ENCODE assay signal across 12 cellular contexts in the genomic region with DNA sequence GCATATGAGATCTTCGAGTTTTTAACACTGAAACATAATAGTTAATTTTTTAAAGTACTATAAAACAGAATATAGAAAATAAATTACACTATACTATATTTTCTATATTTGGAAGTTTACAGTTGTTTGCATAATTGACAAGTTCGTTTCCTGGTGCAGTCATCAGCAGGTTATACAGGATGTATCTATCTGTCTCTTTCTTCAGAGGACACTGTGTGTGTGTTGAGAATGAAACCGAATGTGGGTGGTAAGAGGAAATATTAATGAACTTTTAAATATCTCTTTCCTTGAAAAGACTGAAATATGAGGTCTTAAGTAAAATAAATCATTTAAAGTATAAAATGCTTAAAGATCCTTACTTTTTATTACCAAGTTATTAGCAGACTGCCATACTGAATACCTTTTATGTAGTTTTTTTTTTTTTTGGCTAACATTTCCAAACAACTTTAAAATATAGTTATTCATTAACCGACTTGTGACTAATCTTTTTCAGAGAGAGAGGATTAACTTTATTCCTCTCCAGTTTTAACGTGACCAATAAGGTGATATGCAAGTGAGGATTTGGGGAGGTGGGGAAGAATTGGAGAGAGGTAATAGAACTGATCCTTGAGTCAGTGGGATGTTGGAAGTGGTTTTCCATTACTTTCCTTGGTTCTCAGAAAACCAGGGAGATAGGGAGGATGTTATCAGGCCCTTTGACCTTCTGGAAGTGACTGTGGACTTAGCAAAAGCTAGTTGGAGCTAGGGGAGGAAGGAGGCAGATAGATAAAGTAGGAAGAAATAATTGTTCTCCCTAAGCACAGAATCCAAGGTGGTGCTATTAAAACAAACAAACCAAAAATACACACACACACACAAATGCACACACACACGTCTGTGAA.
DNase-seq lines count a peak whose midpoint lies in the region; ATAC-seq, FAIRE-seq and TF ChIP-seq lines count a peak whose summit lies in the region.
"Had no signal": no experiment of that assay in that cellular context is flagged by ENCODE, and none has a peak within 500 bp of the region (broad histone marks: within the 10 kb centered on the region; RNA-seq: fewer than 3 reads in every experiment).

No MANE protein-coding gene starts in this region.

- H3K14ac ChIP-seq in H1 (ENCODE audit: insufficient read length): no peak overlapping the region

- peak; percentile 68 for DNase-seq in Caki2 (ENCODE audit: low read depth)
- no peak for DNase-seq in H1 (ENCODE audit: low read depth in 1 of 2, low spot score in 2 of 2)
- DNase-seq in stimulated activated naive CD8-positive, alpha-beta T cell treated with anti-CD3 and anti-CD28 coated beads, Interleukin-15, amount 100 ng/mL, for 72 hours: no peak
- DNase-seq in effector CD8-positive, alpha-beta T cell (lab: John Stamatoyannopoulos, UW): no peak
- DNase-seq in DMS 273 (lab: John Stamatoyannopoulos, UW; ENCODE audit: unreplicated experiment): no peak
- no peak for DNase-seq in T-helper 17 cell
- DNase-seq: effector memory CD8-positive, alpha-beta T cell; NCI-H146 had no signal

- H2BK20ac ChIP-seq in H1 (ENCODE audit: low read length): peak overlapping the region; percentile 82; the same call in 1 of the 2 replicates

- H2AK5ac ChIP-seq in H1 (ENCODE audit: low read depth, low read length): no peak overlapping the region

- peak overlapping the region; percentile 11 for H4K5ac ChIP-seq in H1 (ENCODE audit: insufficient read length, low read depth, low read length)

- H3K4me1 ChIP-seq in H1 (replicated peaks in 1 of 4; ENCODE audit: control insufficient read depth in 3 of 4, insufficient read depth in 4 of 4, low read length in 3 of 4): peaks cover 0 to 19% (median 10%) of the 10 kb centered on the region in 4 experiments; a peak in 4 of 7 replicates

- ATAC-seq in GM19467 (IDR thresholded peaks at IDR 0.05; ENCODE audit: unreplicated experiment) (peak; percentile 72), HG03135 (IDR thresholded peaks at IDR 0.05; ENCODE audit: unreplicated experiment) (peak; percentile 85), T-helper 17 cell (no peak)
- no peak for ATAC-seq in stimulated activated naive CD8-positive, alpha-beta T cell treated with anti-CD3 and anti-CD28 coated beads, Interleukin-15, amount 100 ng/mL, for 72 hours
- ATAC-seq: effector memory CD8-positive, alpha-beta T cell; Panc1 had no signal

- POLR2A ChIA-PET in H1 (lab: Charles Lee; ENCODE audit: partially characterized antibody): no interaction called here

- peak overlapping the region; percentile 26; the same call in 1 of the 2 replicates for H2BK5ac ChIP-seq in H1 (ENCODE audit: low read depth, low read length)

- H3K56ac ChIP-seq in H1 (replicated peaks; ENCODE audit: insufficient read length, low read depth, low read length): no peak overlapping the region

- H2AFZ ChIP-seq in H1 (ENCODE audit: low read length): no peak overlapping the region

- peak overlapping the region; percentile 98 for H2BK120ac ChIP-seq in H1 (replicated peaks; ENCODE audit: low read depth, low read length)

- TF ChIP-seq RAD21 in H1 (IDR thresholded peaks at IDR 0.05 in 1 of 2, conservative IDR thresholded peaks at IDR 0.05 in 1 of 2; ENCODE audit: low read depth in 2 of 2, low read length in 2 of 2): no peak

- H3K9ac ChIP-seq in H1 (replicated peaks in 1 of 4; ENCODE audit: extremely low read depth in 1 of 4, low read depth in 3 of 4, low read length in 3 of 4): no peak overlapping the region

- H3K4me3 Mint-ChIP-seq in stimulated activated naive CD8-positive, alpha-beta T cell treated with anti-CD3 and anti-CD28 coated beads, Interleukin-15, amount 100 ng/mL, for 72 hours: no peak overlapping the region
- H3K4me3 Mint-ChIP-seq in T-helper 17 cell: no peak overlapping the region
- H3K4me3 Mint-ChIP-seq: activated naive CD4-positive, alpha-beta T cell treated with anti-CD3 and anti-CD28 coated beads, Interleukin-2, amount 50 U/mL, for 24 hours; effector memory CD8-positive, alpha-beta T cell had no signal

- H3K4me1 Mint-ChIP-seq in stimulated activated naive CD8-positive, alpha-beta T cell treated with anti-CD3 and anti-CD28 coated beads, Interleukin-15, amount 100 ng/mL, for 72 hours: no peaks in the 10 kb centered on the region
- H3K4me1 Mint-ChIP-seq in T-helper 17 cell: no peaks in the 10 kb centered on the region
- H3K4me1 Mint-ChIP-seq: activated naive CD4-positive, alpha-beta T cell treated with anti-CD3 and anti-CD28 coated beads, Interleukin-2, amount 50 U/mL, for 24 hours had no signal

- no peak overlapping the region for H3K27ac Mint-ChIP-seq in stimulated activated naive CD8-positive, alpha-beta T cell treated with anti-CD3 and anti-CD28 coated beads, Interleukin-15, amount 100 ng/mL, for 72 hours
- no peak overlapping the region for H3K27ac Mint-ChIP-seq in T-helper 17 cell
- H3K27ac Mint-ChIP-seq: activated naive CD4-positive, alpha-beta T cell treated with anti-CD3 and anti-CD28 coated beads, Interleukin-2, amount 50 U/mL, for 24 hours; effector memory CD8-positive, alpha-beta T cell had no signal

- H2BK12ac ChIP-seq in H1 (ENCODE audit: low read depth, low read length): 0 out of 2 replicates have a peak overlapping the region, but pooled peaks have one; percentile 19

- no peaks in the 10 kb centered on the region for H3K36me3 ChIP-seq in H1 (ENCODE audit: control insufficient read depth in 2 of 4, insufficient read depth in 4 of 4, low read length in 3 of 4)

- H3K4ac ChIP-seq in H1 (replicated peaks; ENCODE audit: insufficient read length, low read depth, low read length): peak overlapping the region; percentile 49

- no peak for TF ChIP-seq POLR2A in H1 (IDR thresholded peaks at IDR 0.05; ENCODE audit: control extremely low read depth in 1 of 2, low read depth in 2 of 2, low read length in 2 of 2)

- H3K4me2 ChIP-seq in H1 (ENCODE audit: insufficient read depth in 1 of 2, low read depth in 2 of 2, low read length in 2 of 2): peak overlapping the region in 1 of 2 experiments; percentile 67; a peak in 1 of 4 replicates

- no peak overlapping the region for H4K91ac ChIP-seq in H1 (replicated peaks; ENCODE audit: insufficient read length, low read length)

- H3K9me3 Mint-ChIP-seq in stimulated activated naive CD8-positive, alpha-beta T cell treated with anti-CD3 and anti-CD28 coated beads, Interleukin-15, amount 100 ng/mL, for 72 hours: peaks cover 0 to 13% of the 10 kb centered on the region in 2 donors

- CTCF ChIA-PET in H1 (lab: Charles Lee; ENCODE audit: partially characterized antibody): no interaction called here

- no peaks in the 10 kb centered on the region for H3K23me2 ChIP-seq in H1 (ENCODE audit: low read depth, low read length)

- no peaks in the 10 kb centered on the region for H3K79me1 ChIP-seq in H1 (ENCODE audit: low read depth, low read length)

- H3K23ac ChIP-seq in H1 (ENCODE audit: insufficient read length): no peak overlapping the region

- H4K20me1 ChIP-seq in H1 (replicated peaks in 1 of 2; ENCODE audit: control insufficient read depth in 1 of 2, insufficient read depth in 2 of 2, low read length in 2 of 2): no peaks in the 10 kb centered on the region

- H3K4me3 ChIP-seq in H1 (ENCODE audit: extremely low read depth in 1 of 4, insufficient read depth in 2 of 4, low read depth in 3 of 4, low read length in 4 of 4): no peak overlapping the region

- H3K9me3 ChIP-seq in H1 (ENCODE audit: insufficient read depth in 2 of 2, low read depth in 1 of 2, low read length in 1 of 2): no peaks in the 10 kb centered on the region
- no peaks in the 10 kb centered on the region for H3K9me3 ChIP-seq in T-helper 17 cell (ENCODE audit: control insufficient read depth, low read length, poor library complexity, severe bottlenecking)

- no peak overlapping the region for H2BK15ac ChIP-seq in H1 (ENCODE audit: low read length)

- no peak for TF ChIP-seq CTCF in H1 (IDR thresholded peaks at IDR 0.05; ENCODE audit: control extremely low read depth in 1 of 3, insufficient read depth in 1 of 3, low read depth in 1 of 3, low read length in 3 of 3)

- H3K27me3 ChIP-seq in H1 (replicated peaks in 1 of 4; ENCODE audit: control insufficient read depth in 3 of 4, extremely low read depth in 1 of 4, insufficient read depth in 3 of 4, low read length in 3 of 4): no peaks in the 10 kb centered on the region

- no peaks in the 10 kb centered on the region for H3K36me3 Mint-ChIP-seq in T-helper 17 cell (ENCODE audit: low read depth)
- H3K36me3 Mint-ChIP-seq: activated naive CD4-positive, alpha-beta T cell treated with anti-CD3 and anti-CD28 coated beads, Interleukin-2, amount 50 U/mL, for 24 hours had no signal

- H3K18ac ChIP-seq in H1 (ENCODE audit: extremely low read depth, low read length): peak overlapping the region; percentile 51; the same call in 1 of the 2 replicates

- H3K27ac ChIP-seq in H1 (ENCODE audit: low read depth, low read length): no peak overlapping the region

- no peak for TF ChIP-seq EP300 in H1 (IDR thresholded peaks at IDR 0.05; ENCODE audit: borderline replicate concordance in 1 of 2, low read depth in 2 of 2, low read length in 2 of 2)

- H4K8ac ChIP-seq in H1 (ENCODE audit: extremely low read depth, insufficient read depth, low read length): no peak overlapping the region

- H3K79me2 ChIP-seq in H1 (ENCODE audit: control insufficient read depth in 1 of 2, insufficient read depth in 2 of 2, low read length in 2 of 2): no peaks in the 10 kb centered on the region

- H3K27me3 Mint-ChIP-seq in stimulated activated naive CD8-positive, alpha-beta T cell treated with anti-CD3 and anti-CD28 coated beads, Interleukin-15, amount 100 ng/mL, for 72 hours: no peaks in the 10 kb centered on the region
- H3K27me3 Mint-ChIP-seq in T-helper 17 cell: no peaks in the 10 kb centered on the region
- H3K27me3 Mint-ChIP-seq: activated naive CD4-positive, alpha-beta T cell treated with anti-CD3 and anti-CD28 coated beads, Interleukin-2, amount 50 U/mL, for 24 hours; effector memory CD8-positive, alpha-beta T cell had no signal

- 76% methylated on average over 6 of the region's 6 CpGs; no CpG with 5 or more reads in 1 of the 2 experiments for WGBS in H1 (ENCODE audit: extremely low coverage in 1 of 2, insufficient coverage in 1 of 2, insufficient read length in 1 of 2, insufficient replicate concordance in 2 of 2, low coverage in 1 of 2, low lambda C conversion rate in 2 of 2, missing lambda C conversion rate in 1 of 2), 2 experiments

- FAIRE-seq in H1 (lab: Jason Lieb, UNC): no peak

- in situ Hi-C loops in Caki2 (cut with HindIII; ENCODE audit: low pct_unique_long_range_greater_than_20kb, low sequenced_read_pairs): no loop called here

TF ChIP-seq in H1, 55 proteins besides CTCF, POLR2A, EP300 and RAD21 (continues in another document):
- TF ChIP-seq CEBPB (IDR thresholded peaks at IDR 0.05; ENCODE audit: low read depth, low read length) (no peak), BACH1 (IDR thresholded peaks at IDR 0.05; ENCODE audit: low read length) (no peak), GTF2F1 (IDR thresholded peaks at IDR 0.05; ENCODE audit: borderline replicate concordance, low read depth, low read length) (no peak), ASH2L (IDR thresholded peaks at IDR 0.05; ENCODE audit: low read length) (no peak), CHD1 (IDR thresholded peaks at IDR 0.05; ENCODE audit: low read depth, low read length) (no peak), HDAC6 (IDR thresholded peaks at IDR 0.05; ENCODE audit: low read depth, low read length) (no peak)

Comparison
In these comparisons a context has a peak if more than half of its experiments do, and no peak if none do; other contexts are left out.
1. ATAC-seq: peak in GM19467 (single experiment) and HG03135 (single experiment); none in stimulated activated naive CD8-positive, alpha-beta T cell treated with anti-CD3 and anti-CD28 coated beads, Interleukin-15, amount 100 ng/mL, for 72 hours (single experiment) and T-helper 17 cell (single experiment).